In genomic region chr18:75915941-75916640, GRCh38 we compare ENCODE assay signal across 10 cellular contexts.
DNase-seq lines count a peak whose midpoint lies in the region; ATAC-seq and TF ChIP-seq lines count a peak whose summit lies in the region.
"Had no signal": no experiment of that assay in that cellular context is flagged by ENCODE, and none has a peak within 500 bp of the region (broad histone marks: within the 10 kb centered on the region; RNA-seq: fewer than 3 reads in every experiment).

No MANE protein-coding gene starts in this region.

- H3K27me3 ChIP-seq in subcutaneous abdominal adipose tissue (ENCODE audit: control insufficient read depth in 5 of 5, insufficient read depth in 4 of 5, low read length in 5 of 5) = peaks cover 0 to 11% (median 3%) of the 10 kb centered on the region in 5 donors

- DNase-seq in NCI-H1436 (lab: John Stamatoyannopoulos, UW) (peak; percentile 84), NCI-H1436 treated with DMSO at 0.1 percent for 48 hours (lab: John Stamatoyannopoulos, UW) (no peak), astrocyte of the cerebellum (ENCODE audit: low read depth) (no peak), islet precursor cell (peak; percentile 82), SW480 (ENCODE audit: low spot score) (no peak), SW 1271 (lab: John Stamatoyannopoulos, UW) (no peak)
- DNase-seq: NCI-H1048 had no signal

- in situ Hi-C loops in astrocyte of the cerebellum (cut with HindIII; ENCODE audit: low sequenced_read_pairs) = no loop called here

- H3K4me3 ChIP-seq in astrocyte of the cerebellum (ENCODE audit: low read depth, low read length) (peak overlapping the region; percentile 49), subcutaneous abdominal adipose tissue (ENCODE audit: low read depth in 1 of 5, low read length in 5 of 5) (peak overlapping the region in 4 of 5 donors; percentile 36 to 67 (median 55))
- H3K4me3 ChIP-seq: A549 had no signal

- no peaks in the 10 kb centered on the region for H3K9me3 ChIP-seq in subcutaneous abdominal adipose tissue (ENCODE audit: control insufficient read depth in 5 of 5, low read length in 5 of 5)
- H3K9me3 ChIP-seq: A549 had no signal

- ATAC-seq in GM18505 (IDR thresholded peaks at IDR 0.05; ENCODE audit: unreplicated experiment) = no peak
- ATAC-seq: A549 had no signal

- H3K9ac ChIP-seq in subcutaneous abdominal adipose tissue (ENCODE audit: low read length in 5 of 5) = no peak overlapping the region

- H3K36me3 ChIP-seq in subcutaneous abdominal adipose tissue (ENCODE audit: control insufficient read depth in 5 of 5, insufficient read depth in 5 of 5, low read length in 5 of 5) = no peaks in the 10 kb centered on the region

- no peak overlapping the region for H3K27ac ChIP-seq in subcutaneous abdominal adipose tissue (ENCODE audit: low read depth, low read length)
- H3K27ac ChIP-seq: A549 had no signal

- no peak for TF ChIP-seq CTCF in astrocyte of the cerebellum (IDR thresholded peaks at IDR 0.05; ENCODE audit: low read depth, low read length, missing control alignments)

- peaks cover 0 to 11% (median 9%) of the 10 kb centered on the region in 5 donors for H3K4me1 ChIP-seq in subcutaneous abdominal adipose tissue (ENCODE audit: control insufficient read depth in 5 of 5, insufficient read depth in 5 of 5, low read length in 5 of 5)
- H3K4me1 ChIP-seq: A549 had no signal

- TF ChIP-seq POLR2A in GM18505 (IDR thresholded peaks at IDR 0.05; ENCODE audit: borderline replicate concordance, extremely low read depth, insufficient read depth, insufficient read length) = no peak

Comparison
In these comparisons a context has a peak if more than half of its experiments do, and no peak if none do; other contexts are left out.
1. DNase-seq: peak in NCI-H1436 (single experiment) and islet precursor cell (single experiment); none in NCI-H1436 treated with DMSO at 0.1 percent for 48 hours (single experiment), astrocyte of the cerebellum (single experiment), SW480 (single experiment) and SW 1271 (0 of 2).